Comparison of ENCODE assay signal across 17 cellular contexts in the genomic region with DNA sequence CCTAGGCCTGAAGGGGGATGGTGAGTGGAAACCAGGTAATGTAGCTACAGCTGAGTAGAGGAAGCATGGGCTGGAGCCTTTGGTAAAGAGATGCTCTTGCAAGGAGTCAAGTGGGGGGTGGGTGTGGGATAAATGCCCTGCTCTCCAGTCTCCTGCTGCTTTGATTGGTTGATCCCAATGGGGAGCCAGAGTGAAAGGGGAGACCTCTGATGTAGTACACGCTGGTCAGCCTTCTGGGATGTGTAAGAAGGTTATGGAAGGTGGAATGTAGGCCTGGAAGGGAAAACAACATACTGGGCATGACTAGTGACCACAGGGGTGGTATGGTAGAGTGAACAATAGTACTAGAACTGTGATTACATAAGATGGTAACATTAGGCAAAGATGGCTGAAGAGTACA.
"Had no signal": no experiment of that assay in that cellular context is flagged by ENCODE, and none has a peak within 500 bp of the region (broad histone marks: within the 10 kb centered on the region; RNA-seq: fewer than 3 reads in every experiment).

No MANE protein-coding gene starts in this region.

- FAIRE-seq: endometrium, kidney had no signal

- H3K27me3 Mint-ChIP-seq: activated CD8-positive, alpha-beta T cell treated with anti-CD3 and anti-CD28 coated beads for 36 hours had no signal

- H3K27ac Mint-ChIP-seq: activated CD8-positive, alpha-beta T cell treated with anti-CD3 and anti-CD28 coated beads for 36 hours; activated T-helper 1 cell treated with anti-CD3 and anti-CD28 coated beads, Interleukin-12 subunit alpha, Interleukin-12 subunit beta, Interleukin-2, Interleukin-4 antibody, amounts not matched to agents 30 ng/mL and 10 ng/mL and 1 ng/mL, durations not matched to agents 14 hours and 24 hours and 36 hours had no signal

- H3K9me3 Mint-ChIP-seq: activated CD8-positive, alpha-beta T cell treated with anti-CD3 and anti-CD28 coated beads for 36 hours; activated T-helper 1 cell treated with anti-CD3 and anti-CD28 coated beads, Interleukin-12 subunit alpha, Interleukin-12 subunit beta, Interleukin-2, Interleukin-4 antibody, amounts not matched to agents 30 ng/mL and 10 ng/mL and 1 ng/mL, durations not matched to agents 14 hours and 24 hours and 36 hours; nephron had no signal

- DNase-seq: activated CD8-positive, alpha-beta memory T cell treated with anti-CD3 and anti-CD28 coated beads, Interleukin-2, amount 50 U/mL, for 48 hours; activated CD8-positive, alpha-beta T cell treated with anti-CD3 and anti-CD28 coated beads for 36 hours; activated naive CD4-positive, alpha-beta T cell treated with Interleukin-2 at 50 U/mL for 16 hours; body of pancreas; dorsolateral prefrontal cortex; foreskin keratinocyte; heart left ventricle; kidney; left ventricle myocardium inferior; mesenchymal stem cell; ovary; T-helper 9 cell; thyroid gland; uterus had no signal

- H3K4me3 Mint-ChIP-seq: activated CD8-positive, alpha-beta T cell treated with anti-CD3 and anti-CD28 coated beads for 36 hours; activated T-helper 1 cell treated with anti-CD3 and anti-CD28 coated beads, Interleukin-12 subunit alpha, Interleukin-12 subunit beta, Interleukin-2, Interleukin-4 antibody, amounts not matched to agents 30 ng/mL and 10 ng/mL and 1 ng/mL, durations not matched to agents 14 hours and 24 hours and 36 hours had no signal
